Comparison of ENCODE assay signal across 14 cellular contexts in the genomic region with DNA sequence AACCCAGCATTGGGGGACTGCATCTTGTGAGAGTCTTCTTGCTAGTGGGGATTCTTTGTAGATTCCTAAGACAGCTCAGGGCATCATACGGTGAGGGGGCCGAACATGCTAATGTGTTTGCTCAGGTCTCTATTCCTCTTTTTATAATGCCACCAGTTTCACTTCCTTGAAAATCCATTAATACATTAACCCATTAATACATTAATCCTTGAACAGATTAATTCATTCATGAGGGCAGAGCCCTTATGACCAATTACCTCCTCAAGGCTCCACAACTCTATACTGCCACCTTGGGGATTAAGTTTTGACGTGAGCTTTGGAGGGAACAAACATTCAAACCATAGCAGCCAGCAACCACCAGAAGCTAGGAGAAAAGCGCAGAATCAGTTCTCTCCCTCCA.
DNase-seq lines count a peak whose midpoint lies in the region; ATAC-seq and TF ChIP-seq lines count a peak whose summit lies in the region.
"Had no signal": no experiment of that assay in that cellular context is flagged by ENCODE, and none has a peak within 500 bp of the region (broad histone marks: within the 10 kb centered on the region; RNA-seq: fewer than 3 reads in every experiment).

No MANE protein-coding gene starts in this region.

- peak; percentile 40 for TF ChIP-seq CTCF in cardiac muscle cell (IDR thresholded peaks at IDR 0.05; ENCODE audit: low read depth, low read length)

- DNase-seq in cardiac muscle cell (ENCODE audit: low read depth in 1 of 2, low spot score in 1 of 2) (peak in 1 of 2 donors; percentile 50), Right ventricle myocardium superior (no peak), SK-MEL-5 (ENCODE audit: low read depth, low spot score) (peak; percentile 63), amniotic stem cell (lab: John Stamatoyannopoulos, UW) (no peak), NCI-H345 (lab: John Stamatoyannopoulos, UW) (no peak)
- DNase-seq in activated CD4-positive, alpha-beta T cell treated with anti-CD3 and anti-CD28 coated beads for 4 hours = no peak
- DNase-seq: activated T-cell treated with anti-CD3 and anti-CD28 coated beads, Interleukin-2, amount 50 U/mL, for 1 hour; NCI-H2081 treated with DMSO at 0.1 percent for 48 hours; nephron progenitor cell; T-cell; upper lobe of right lung had no signal

- no peaks in the 10 kb centered on the region for H3K27me3 ChIP-seq in cardiac muscle cell
- H3K27me3 ChIP-seq: upper lobe of right lung had no signal

- intact Hi-C loops in Right ventricle myocardium superior (cut with DNase I) = no loop called here

- H3K36me3 ChIP-seq in cardiac muscle cell = no peaks in the 10 kb centered on the region
- H3K36me3 ChIP-seq: upper lobe of right lung had no signal

- H3K4me1 ChIP-seq in cardiac muscle cell (ENCODE audit: low read depth) = no peaks in the 10 kb centered on the region
- H3K4me1 ChIP-seq: upper lobe of right lung had no signal

- H3K27ac ChIP-seq in cardiac muscle cell = no peak overlapping the region
- H3K27ac ChIP-seq: coronary artery, upper lobe of right lung had no signal

- no peak overlapping the region for H3K4me3 ChIP-seq in cardiac muscle cell
- H3K4me3 ChIP-seq: coronary artery, upper lobe of right lung had no signal

- H3K9me3 ChIP-seq in cardiac muscle cell (ENCODE audit: low read depth) = no peaks in the 10 kb centered on the region
- H3K9me3 ChIP-seq: upper lobe of right lung had no signal

- no peak for ATAC-seq in Right ventricle myocardium superior (ENCODE audit: poor library complexity)
- peak; percentile 68 for ATAC-seq in HG03025 (IDR thresholded peaks at IDR 0.05; ENCODE audit: low FRiP score, unreplicated experiment)
- no peak for ATAC-seq in HG02642 (IDR thresholded peaks at IDR 0.05; ENCODE audit: poor library complexity, unreplicated experiment)
- ATAC-seq: T-cell, upper lobe of right lung had no signal

- in situ Hi-C loops in SK-MEL-5 (cut with HindIII; ENCODE audit: low pct_unique_long_range_greater_than_20kb, low sequenced_read_pairs) = no loop called here
